1 cellular context compared by ENCODE assay signal in the genomic region with DNA sequence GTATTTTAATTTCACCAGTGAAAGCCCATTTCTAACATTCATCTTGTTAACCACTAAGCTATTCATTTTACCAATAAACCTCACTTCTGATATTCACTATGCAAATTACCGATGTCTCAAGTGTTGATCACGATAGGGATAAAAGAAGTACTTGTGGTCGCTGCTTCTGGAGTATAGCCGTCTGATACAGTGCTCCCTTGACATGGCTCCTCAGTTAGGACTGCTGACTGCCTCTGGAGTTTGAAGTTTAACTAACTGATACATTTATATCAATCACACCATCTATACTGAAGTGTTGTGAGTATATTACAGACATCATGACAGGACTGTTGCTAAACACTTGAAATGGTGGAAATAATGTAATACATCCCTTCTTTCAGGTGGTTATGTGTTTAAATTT.
TF ChIP-seq lines count a peak whose summit lies in the region.

No MANE protein-coding gene starts in this region.

TF ChIP-seq in GM12878, 131 proteins besides CTCF, POLR2A, EP300 and RAD21 (continued from another document):
- TF ChIP-seq BMI1 (IDR thresholded peaks at IDR 0.05; ENCODE audit: borderline replicate concordance), result no peak
- no peak for TF ChIP-seq MXI1 (IDR thresholded peaks at IDR 0.05; ENCODE audit: low read depth, low read length)
- TF ChIP-seq SMC3 (IDR thresholded peaks at IDR 0.05; ENCODE audit: borderline replicate concordance, low read length), result no peak
- TF ChIP-seq JUND (IDR thresholded peaks at IDR 0.05; ENCODE audit: low read depth, low read length), result no peak
- TF ChIP-seq SUPT20H (IDR thresholded peaks at IDR 0.05; ENCODE audit: borderline replicate concordance, control insufficient read depth, low read depth, low read length), result no peak
- TF ChIP-seq KAT2A (conservative IDR thresholded peaks at IDR 0.05; ENCODE audit: control insufficient read depth, low read depth, low read length), result no peak
- no peak for TF ChIP-seq MTA2 (IDR thresholded peaks at IDR 0.05; ENCODE audit: low read depth)
- TF ChIP-seq, protein P1, sequence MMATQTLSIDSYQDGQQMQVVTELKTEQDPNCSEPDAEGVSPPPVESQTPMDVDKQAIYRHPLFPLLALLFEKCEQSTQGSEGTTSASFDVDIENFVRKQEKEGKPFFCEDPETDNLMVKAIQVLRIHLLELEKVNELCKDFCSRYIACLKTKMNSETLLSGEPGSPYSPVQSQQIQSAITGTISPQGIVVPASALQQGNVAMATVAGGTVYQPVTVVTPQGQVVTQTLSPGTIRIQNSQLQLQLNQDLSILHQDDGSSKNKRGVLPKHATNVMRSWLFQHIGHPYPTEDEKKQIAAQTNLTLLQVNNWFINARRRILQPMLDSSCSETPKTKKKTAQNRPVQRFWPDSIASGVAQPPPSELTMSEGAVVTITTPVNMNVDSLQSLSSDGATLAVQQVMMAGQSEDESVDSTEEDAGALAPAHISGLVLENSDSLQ (IDR thresholded peaks at IDR 0.05), result no peak
- TF ChIP-seq, protein P2, sequence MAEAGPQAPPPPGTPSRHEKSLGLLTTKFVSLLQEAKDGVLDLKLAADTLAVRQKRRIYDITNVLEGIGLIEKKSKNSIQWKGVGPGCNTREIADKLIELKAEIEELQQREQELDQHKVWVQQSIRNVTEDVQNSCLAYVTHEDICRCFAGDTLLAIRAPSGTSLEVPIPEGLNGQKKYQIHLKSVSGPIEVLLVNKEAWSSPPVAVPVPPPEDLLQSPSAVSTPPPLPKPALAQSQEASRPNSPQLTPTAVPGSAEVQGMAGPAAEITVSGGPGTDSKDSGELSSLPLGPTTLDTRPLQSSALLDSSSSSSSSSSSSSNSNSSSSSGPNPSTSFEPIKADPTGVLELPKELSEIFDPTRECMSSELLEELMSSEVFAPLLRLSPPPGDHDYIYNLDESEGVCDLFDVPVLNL (IDR thresholded peaks at IDR 0.05; ENCODE audit: low read depth, low read length), result no peak
- TF ChIP-seq, protein P3, sequence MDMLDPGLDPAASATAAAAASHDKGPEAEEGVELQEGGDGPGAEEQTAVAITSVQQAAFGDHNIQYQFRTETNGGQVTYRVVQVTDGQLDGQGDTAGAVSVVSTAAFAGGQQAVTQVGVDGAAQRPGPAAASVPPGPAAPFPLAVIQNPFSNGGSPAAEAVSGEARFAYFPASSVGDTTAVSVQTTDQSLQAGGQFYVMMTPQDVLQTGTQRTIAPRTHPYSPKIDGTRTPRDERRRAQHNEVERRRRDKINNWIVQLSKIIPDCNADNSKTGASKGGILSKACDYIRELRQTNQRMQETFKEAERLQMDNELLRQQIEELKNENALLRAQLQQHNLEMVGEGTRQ (IDR thresholded peaks at IDR 0.05; ENCODE audit: borderline replicate concordance, low read depth, low read length), result no peak
- TF ChIP-seq ZZZ3 (IDR thresholded peaks at IDR 0.05; ENCODE audit: control insufficient read depth, insufficient read length, low read depth), result no peak
- TF ChIP-seq, protein P4, sequence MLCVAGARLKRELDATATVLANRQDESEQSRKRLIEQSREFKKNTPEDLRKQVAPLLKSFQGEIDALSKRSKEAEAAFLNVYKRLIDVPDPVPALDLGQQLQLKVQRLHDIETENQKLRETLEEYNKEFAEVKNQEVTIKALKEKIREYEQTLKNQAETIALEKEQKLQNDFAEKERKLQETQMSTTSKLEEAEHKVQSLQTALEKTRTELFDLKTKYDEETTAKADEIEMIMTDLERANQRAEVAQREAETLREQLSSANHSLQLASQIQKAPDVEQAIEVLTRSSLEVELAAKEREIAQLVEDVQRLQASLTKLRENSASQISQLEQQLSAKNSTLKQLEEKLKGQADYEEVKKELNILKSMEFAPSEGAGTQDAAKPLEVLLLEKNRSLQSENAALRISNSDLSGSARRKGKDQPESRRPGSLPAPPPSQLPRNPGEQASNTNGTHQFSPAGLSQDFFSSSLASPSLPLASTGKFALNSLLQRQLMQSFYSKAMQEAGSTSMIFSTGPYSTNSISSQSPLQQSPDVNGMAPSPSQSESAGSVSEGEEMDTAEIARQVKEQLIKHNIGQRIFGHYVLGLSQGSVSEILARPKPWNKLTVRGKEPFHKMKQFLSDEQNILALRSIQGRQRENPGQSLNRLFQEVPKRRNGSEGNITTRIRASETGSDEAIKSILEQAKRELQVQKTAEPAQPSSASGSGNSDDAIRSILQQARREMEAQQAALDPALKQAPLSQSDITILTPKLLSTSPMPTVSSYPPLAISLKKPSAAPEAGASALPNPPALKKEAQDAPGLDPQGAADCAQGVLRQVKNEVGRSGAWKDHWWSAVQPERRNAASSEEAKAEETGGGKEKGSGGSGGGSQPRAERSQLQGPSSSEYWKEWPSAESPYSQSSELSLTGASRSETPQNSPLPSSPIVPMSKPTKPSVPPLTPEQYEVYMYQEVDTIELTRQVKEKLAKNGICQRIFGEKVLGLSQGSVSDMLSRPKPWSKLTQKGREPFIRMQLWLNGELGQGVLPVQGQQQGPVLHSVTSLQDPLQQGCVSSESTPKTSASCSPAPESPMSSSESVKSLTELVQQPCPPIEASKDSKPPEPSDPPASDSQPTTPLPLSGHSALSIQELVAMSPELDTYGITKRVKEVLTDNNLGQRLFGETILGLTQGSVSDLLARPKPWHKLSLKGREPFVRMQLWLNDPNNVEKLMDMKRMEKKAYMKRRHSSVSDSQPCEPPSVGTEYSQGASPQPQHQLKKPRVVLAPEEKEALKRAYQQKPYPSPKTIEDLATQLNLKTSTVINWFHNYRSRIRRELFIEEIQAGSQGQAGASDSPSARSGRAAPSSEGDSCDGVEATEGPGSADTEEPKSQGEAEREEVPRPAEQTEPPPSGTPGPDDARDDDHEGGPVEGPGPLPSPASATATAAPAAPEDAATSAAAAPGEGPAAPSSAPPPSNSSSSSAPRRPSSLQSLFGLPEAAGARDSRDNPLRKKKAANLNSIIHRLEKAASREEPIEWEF (IDR thresholded peaks at IDR 0.05; ENCODE audit: insufficient replicate concordance, low read depth, low read length), result no peak
- TF ChIP-seq, protein P5, sequence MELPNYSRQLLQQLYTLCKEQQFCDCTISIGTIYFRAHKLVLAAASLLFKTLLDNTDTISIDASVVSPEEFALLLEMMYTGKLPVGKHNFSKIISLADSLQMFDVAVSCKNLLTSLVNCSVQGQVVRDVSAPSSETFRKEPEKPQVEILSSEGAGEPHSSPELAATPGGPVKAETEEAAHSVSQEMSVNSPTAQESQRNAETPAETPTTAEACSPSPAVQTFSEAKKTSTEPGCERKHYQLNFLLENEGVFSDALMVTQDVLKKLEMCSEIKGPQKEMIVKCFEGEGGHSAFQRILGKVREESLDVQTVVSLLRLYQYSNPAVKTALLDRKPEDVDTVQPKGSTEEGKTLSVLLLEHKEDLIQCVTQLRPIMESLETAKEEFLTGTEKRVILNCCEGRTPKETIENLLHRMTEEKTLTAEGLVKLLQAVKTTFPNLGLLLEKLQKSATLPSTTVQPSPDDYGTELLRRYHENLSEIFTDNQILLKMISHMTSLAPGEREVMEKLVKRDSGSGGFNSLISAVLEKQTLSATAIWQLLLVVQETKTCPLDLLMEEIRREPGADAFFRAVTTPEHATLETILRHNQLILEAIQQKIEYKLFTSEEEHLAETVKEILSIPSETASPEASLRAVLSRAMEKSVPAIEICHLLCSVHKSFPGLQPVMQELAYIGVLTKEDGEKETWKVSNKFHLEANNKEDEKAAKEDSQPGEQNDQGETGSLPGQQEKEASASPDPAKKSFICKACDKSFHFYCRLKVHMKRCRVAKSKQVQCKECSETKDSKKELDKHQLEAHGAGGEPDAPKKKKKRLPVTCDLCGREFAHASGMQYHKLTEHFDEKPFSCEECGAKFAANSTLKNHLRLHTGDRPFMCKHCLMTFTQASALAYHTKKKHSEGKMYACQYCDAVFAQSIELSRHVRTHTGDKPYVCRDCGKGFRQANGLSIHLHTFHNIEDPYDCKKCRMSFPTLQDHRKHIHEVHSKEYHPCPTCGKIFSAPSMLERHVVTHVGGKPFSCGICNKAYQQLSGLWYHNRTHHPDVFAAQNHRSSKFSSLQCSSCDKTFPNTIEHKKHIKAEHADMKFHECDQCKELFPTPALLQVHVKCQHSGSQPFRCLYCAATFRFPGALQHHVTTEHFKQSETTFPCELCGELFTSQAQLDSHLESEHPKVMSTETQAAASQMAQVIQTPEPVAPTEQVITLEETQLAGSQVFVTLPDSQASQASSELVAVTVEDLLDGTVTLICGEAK (IDR thresholded peaks at IDR 0.05; ENCODE audit: borderline replicate concordance), result no peak
- no peak for TF ChIP-seq STAT1 (conservative IDR thresholded peaks at IDR 0.05)
- TF ChIP-seq MEF2A (IDR thresholded peaks at IDR 0.05; ENCODE audit: insufficient read depth, low read depth, low read length), result no peak
